Comparison of ENCODE assay signal across 25 cellular contexts in the genomic region with DNA sequence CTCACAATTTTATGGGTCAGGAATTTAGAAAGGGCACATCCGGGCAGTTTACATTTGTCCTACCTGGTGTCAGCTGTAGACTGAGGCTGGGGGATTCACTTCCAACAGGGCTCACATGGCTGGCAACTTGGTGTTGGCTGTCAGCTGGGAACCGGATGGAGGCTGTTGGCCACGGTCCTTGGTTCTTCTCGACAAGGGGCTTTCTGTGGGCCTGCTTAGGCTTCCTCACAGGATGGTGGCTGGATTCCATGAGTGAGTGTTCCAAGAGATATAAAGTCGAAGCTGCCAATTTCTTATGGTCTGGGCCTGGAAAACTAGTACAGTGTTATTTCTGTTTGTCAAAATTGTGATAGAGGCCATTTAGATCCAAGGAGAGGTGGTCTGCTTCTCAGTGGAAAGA.
"Had no signal": no experiment of that assay in that cellular context is flagged by ENCODE, and none has a peak within 500 bp of the region (broad histone marks: within the 10 kb centered on the region; RNA-seq: fewer than 3 reads in every experiment).

No MANE protein-coding gene starts in this region.

- ATAC-seq: activated CD4-positive, CD25-positive, alpha-beta regulatory T cell treated with anti-CD3 and anti-CD28 coated beads, Interleukin-2, amount 50 U/mL, for 24 hours; activated CD8-positive, alpha-beta T cell treated with anti-CD3 and anti-CD28 coated beads for 36 hours; activated T-cell treated with anti-CD3 and anti-CD28 coated beads, Interleukin-2, amount 50 U/mL, for 4 hours; activated T-helper 17 cell treated with anti-CD3 and anti-CD28 coated beads, Interleukin-2, amount 50 U/mL, for 72 hours; T-helper 17 cell had no signal

- H3K27me3 ChIP-seq: brain microvascular endothelial cell had no signal

- DNase-seq: activated B cell treated with CpG ODN at 0.5 μM for 24 hours; activated CD4-positive, alpha-beta T cell treated with anti-CD3 and anti-CD28 coated beads for 48 hours; activated CD4-positive, alpha-beta T cell treated with anti-CD3 and anti-CD28 coated beads, Interleukin-2, amount 50 U/mL, for 1 hour; activated CD4-positive, alpha-beta T cell treated with anti-CD3 and anti-CD28 coated beads, Interleukin-2, amount 50 U/mL, for 48 hours; activated CD8-positive, alpha-beta memory T cell treated with anti-CD3 and anti-CD28 coated beads for 24 hours; activated CD8-positive, alpha-beta T cell treated with anti-CD3 and anti-CD28 coated beads for 36 hours; activated effector memory CD4-positive, alpha-beta T cell treated with Interleukin-2 at 50 U/mL for 16 hours; activated gamma-delta T cell treated with Interleukin-2 at 50 U/mL for 16 hours; activated naive CD4-positive, alpha-beta T cell treated with anti-CD3 and anti-CD28 coated beads, Interleukin-2, amount 50 U/mL, for 16 hours; activated naive CD4-positive, alpha-beta T cell treated with Interleukin-2 at 50 U/mL for 16 hours; activated T-cell treated with anti-CD3 and anti-CD28 coated beads, Interleukin-2, amount 50 U/mL, for 4 hours; amniotic stem cell; anterior cingulate cortex; brain microvascular endothelial cell; caudate nucleus; cortex of kidney; effector CD8-positive, alpha-beta T cell; foreskin fibroblast; T-helper 1 cell; T-helper 17 cell; T1000; WERI-Rb-1 had no signal

- H3K36me3 ChIP-seq: brain microvascular endothelial cell, WERI-Rb-1 had no signal

- H3K27ac ChIP-seq: brain microvascular endothelial cell, epithelial cell of prostate, WERI-Rb-1 had no signal
